14 cellular contexts compared by ENCODE assay signal in the genomic region with DNA sequence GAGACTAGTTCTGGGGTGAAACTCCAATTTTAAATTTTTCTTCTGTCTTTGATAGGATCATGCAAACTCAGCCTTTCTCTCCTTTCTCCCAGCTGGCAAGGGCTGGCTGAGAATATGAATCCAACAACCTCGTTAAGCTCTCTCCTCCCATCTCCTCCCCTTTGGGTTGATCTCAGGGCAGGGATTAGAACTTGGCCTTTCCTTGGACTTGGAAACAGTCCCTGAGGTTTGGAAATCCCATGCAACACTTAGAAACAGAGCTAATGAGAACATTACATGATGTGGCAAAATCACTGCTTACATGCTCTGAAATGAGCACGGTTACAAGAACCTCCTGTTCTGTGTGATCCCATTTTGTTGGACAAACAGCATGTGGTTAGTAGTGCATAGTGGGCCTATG. TPM values are rescaled to one million over a fixed set of nuclear protein-coding genes. Genes with fewer than 3 reads are reported as not detected.
A peak's percentile ranks its signal among the peaks of the same experiment; 100 is the strongest.
DNase-seq lines count a peak whose midpoint lies in the region; TF ChIP-seq lines count a peak whose summit lies in the region.
"Had no signal": no experiment of that assay in that cellular context is flagged by ENCODE, and none has a peak within 500 bp of the region (broad histone marks: within the 10 kb centered on the region; RNA-seq: fewer than 3 reads in every experiment).

No MANE protein-coding gene starts in this region.

- TF ChIP-seq CTCF in thyroid gland (IDR thresholded peaks at IDR 0.05), result no peak

- H3K36me3 ChIP-seq in SK-N-MC (ENCODE audit: insufficient read depth, low read length), result no peaks in the 10 kb centered on the region
- peaks cover 0 to 5% of the 10 kb centered on the region in 2 donors for H3K36me3 ChIP-seq in thyroid gland
- H3K36me3 ChIP-seq: neural progenitor cell, Peyer's patch had no signal

- H3K9ac ChIP-seq in SK-N-MC (ENCODE audit: insufficient read length), result peak overlapping the region; percentile 12
- H3K9ac ChIP-seq: neural progenitor cell had no signal

- peaks cover 0 to 10% of the 10 kb centered on the region in 2 donors for H3K4me1 ChIP-seq in thyroid gland
- H3K4me1 ChIP-seq: neural progenitor cell had no signal

- TF ChIP-seq POLR2A in thyroid gland (IDR thresholded peaks at IDR 0.05), result no peak

- no peaks in the 10 kb centered on the region for H3K27me3 ChIP-seq in thyroid gland
- H3K27me3 ChIP-seq: Peyer's patch had no signal

- H3K9me3 ChIP-seq in SK-N-MC (ENCODE audit: low read depth, low read length) (no peaks in the 10 kb centered on the region), thyroid gland (no peaks in the 10 kb centered on the region)
- H3K9me3 ChIP-seq: Peyer's patch had no signal

- intact Hi-C loops in thyroid gland (cut with DNase I), result no loop called here

- H3K27ac ChIP-seq in SK-N-MC (peak overlapping the region; percentile 79), thyroid gland (peak overlapping the region in 2 of 3 donors; percentile 35 to 47)
- H3K27ac ChIP-seq: neural progenitor cell had no signal

- WGBS in thyroid gland, 2 donors, result 64 to 81% methylated on average over 2 of the region's 2 CpGs

- H3K4me3 ChIP-seq in SK-N-MC (no peak overlapping the region), thyroid gland (replicated peaks in 1 of 3) (no peak overlapping the region)
- H3K4me3 ChIP-seq: neural progenitor cell, Peyer's patch had no signal

- no peak for DNase-seq in SK-N-MC (ENCODE audit: low read depth, low spot score)
- DNase-seq in fibroblast of peridontal ligament (ENCODE audit: extremely low read depth), result peak; percentile 96
- peak; percentile 35 for DNase-seq in mucosa of gallbladder (ENCODE audit: low spot score)
- no peak for DNase-seq in thyroid gland
- no peak for DNase-seq in dermis blood vessel endothelial cell
- no peak for DNase-seq in cerebellar nuclear complex (lab: John Stamatoyannopoulos, UW)
- DNase-seq in activated effector memory CD4-positive, alpha-beta T cell treated with anti-CD3 and anti-CD28 coated beads, Interleukin-2, amount 50 U/mL, for 16 hours, result no peak
- no peak for DNase-seq in NCI-H774 (lab: John Stamatoyannopoulos, UW)
- DNase-seq: activated CD4-positive, alpha-beta memory T cell treated with anti-CD3 and anti-CD28 coated beads for 36 hours; activated naive CD4-positive, alpha-beta T cell; CD4-positive, CD25-positive, alpha-beta regulatory T cell; glutamatergic neuron had no signal

RNA-seq across cellular contexts. Expression of a gene that starts 31.6 kb away (rescaled TPM):
- total RNA-seq in mucosa of gallbladder (56.9 TPM), thyroid gland (100 to 1,000 TPM; 115 to 178 (median 140) TPM), dermis blood vessel endothelial cell (6.0 and 8.8 TPM in 2 replicates)

RNA-seq across cellular contexts. Expression of a gene that starts 50.6 kb away (rescaled TPM):
- 30.8 TPM for total RNA-seq in mucosa of gallbladder
- 10 to 100 TPM; 33.1 to 45.5 (median 37.5) TPM for total RNA-seq in thyroid gland
- total RNA-seq in dermis blood vessel endothelial cell, result 29.1 and 33.5 TPM in 2 replicates

RNA-seq across cellular contexts. Expression of a gene that starts 54.7 kb away (rescaled TPM):
- total RNA-seq in mucosa of gallbladder (8.3 TPM), thyroid gland (10 to 100 TPM in 3 of 4 donors, 1 to 10 TPM in 1; 7.6 to 34.5 (median 16.7) TPM), dermis blood vessel endothelial cell (5.5 and 8.0 TPM in 2 replicates)

Comparison
In these comparisons a context has a peak if more than half of its experiments do, and no peak if none do; other contexts are left out.
1. DNase-seq: peak in fibroblast of peridontal ligament (single experiment) and mucosa of gallbladder (single experiment); none in SK-N-MC (single experiment), thyroid gland (0 of 2), dermis blood vessel endothelial cell (single experiment), cerebellar nuclear complex (0 of 2), activated effector memory CD4-positive, alpha-beta T cell treated with anti-CD3 and anti-CD28 coated beads, Interleukin-2, amount 50 U/mL, for 16 hours (single experiment) and NCI-H774 (single experiment).